1 cellular context compared by ENCODE assay signal in the genomic region with DNA sequence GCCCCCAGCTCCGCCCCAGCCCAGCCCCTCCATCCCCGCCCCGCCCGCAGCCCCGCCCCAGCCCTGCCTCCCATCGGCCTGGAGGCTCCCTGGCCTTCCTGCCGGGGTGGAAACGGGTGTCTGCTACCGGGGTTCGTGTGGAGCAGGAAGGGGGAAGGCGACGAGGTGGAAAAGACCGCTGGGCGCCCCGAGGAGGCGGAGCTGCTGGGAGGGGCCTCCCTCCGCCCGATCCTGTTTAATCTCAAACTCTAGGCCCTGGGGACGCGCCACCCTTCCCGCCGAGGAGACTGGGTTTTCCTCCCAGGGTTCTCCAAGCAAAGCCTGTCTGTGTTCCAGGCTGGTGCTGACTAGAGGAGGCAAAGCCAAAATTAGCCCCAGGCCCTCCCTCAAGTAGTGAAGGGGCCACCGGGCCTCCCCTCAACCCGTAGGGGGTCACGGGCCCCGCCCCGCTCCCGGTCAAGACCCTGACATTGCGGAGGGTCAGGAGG.
TF ChIP-seq lines count a peak whose summit lies in the region.

No MANE protein-coding gene starts in this region.

TF ChIP-seq in K562, 482 proteins besides CTCF, POLR2A, EP300 and RAD21 (continued from another document):
- no peak for TF ChIP-seq POLR3G (IDR thresholded peaks at IDR 0.05; ENCODE audit: extremely low read depth, insufficient read length, insufficient replicate concordance)
- peak; percentile 69 for TF ChIP-seq GABPA (tag; conservative IDR thresholded peaks at IDR 0.05; ENCODE audit: low read depth)
- TF ChIP-seq, protein P1, sequence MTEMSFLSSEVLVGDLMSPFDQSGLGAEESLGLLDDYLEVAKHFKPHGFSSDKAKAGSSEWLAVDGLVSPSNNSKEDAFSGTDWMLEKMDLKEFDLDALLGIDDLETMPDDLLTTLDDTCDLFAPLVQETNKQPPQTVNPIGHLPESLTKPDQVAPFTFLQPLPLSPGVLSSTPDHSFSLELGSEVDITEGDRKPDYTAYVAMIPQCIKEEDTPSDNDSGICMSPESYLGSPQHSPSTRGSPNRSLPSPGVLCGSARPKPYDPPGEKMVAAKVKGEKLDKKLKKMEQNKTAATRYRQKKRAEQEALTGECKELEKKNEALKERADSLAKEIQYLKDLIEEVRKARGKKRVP (CRISPR knock-in tag; IDR thresholded peaks at IDR 0.05), result no peak
- TF ChIP-seq RCOR1 (IDR thresholded peaks at IDR 0.05; ENCODE audit: borderline replicate concordance in 1 of 2, low read depth in 2 of 2, low read length in 2 of 2), result peak in 1 of 2 experiments; percentile 61; a peak in 1 of 4 replicates
- TF ChIP-seq HDAC1 (IDR thresholded peaks at IDR 0.05), result 0 out of 4 replicates have a peak, but pooled peaks of 1 of the 2 experiments have one; percentile 15
- TF ChIP-seq, protein P2, sequence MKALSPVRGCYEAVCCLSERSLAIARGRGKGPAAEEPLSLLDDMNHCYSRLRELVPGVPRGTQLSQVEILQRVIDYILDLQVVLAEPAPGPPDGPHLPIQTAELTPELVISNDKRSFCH (CRISPR knock-in tag; IDR thresholded peaks at IDR 0.05), result no peak
- TF ChIP-seq, protein P2 (tag; IDR thresholded peaks at IDR 0.05), result peak; percentile 82
- peak; percentile 21 for TF ChIP-seq PRDM10 (IDR thresholded peaks at IDR 0.05; ENCODE audit: partially characterized antibody)
- TF ChIP-seq POLR2AphosphoS2 (IDR thresholded peaks at IDR 0.05; ENCODE audit: low read length), result no peak
- TF ChIP-seq L3MBTL2 (IDR thresholded peaks at IDR 0.05), result peak; percentile 70
- peak; percentile 55 for TF ChIP-seq SMAD4 (CRISPR knock-in tag; conservative IDR thresholded peaks at IDR 0.05)
- no peak for TF ChIP-seq MTA1 (IDR thresholded peaks at IDR 0.05; ENCODE audit: borderline replicate concordance)
- 0 out of 2 replicates have a peak, but pooled peaks have one; percentile 20 for TF ChIP-seq ZNF77 (CRISPR knock-in tag; IDR thresholded peaks at IDR 0.05)
- TF ChIP-seq SMAD3 (CRISPR knock-in tag; conservative IDR thresholded peaks at IDR 0.05), result peak; percentile 3; the same call in 1 of the 2 replicates
- TF ChIP-seq ZBTB33 (CRISPR knock-in tag; IDR thresholded peaks at IDR 0.05), result no peak
- TF ChIP-seq SUPT5H (IDR thresholded peaks at IDR 0.05), result peak; percentile 89
- TF ChIP-seq, protein P3, sequence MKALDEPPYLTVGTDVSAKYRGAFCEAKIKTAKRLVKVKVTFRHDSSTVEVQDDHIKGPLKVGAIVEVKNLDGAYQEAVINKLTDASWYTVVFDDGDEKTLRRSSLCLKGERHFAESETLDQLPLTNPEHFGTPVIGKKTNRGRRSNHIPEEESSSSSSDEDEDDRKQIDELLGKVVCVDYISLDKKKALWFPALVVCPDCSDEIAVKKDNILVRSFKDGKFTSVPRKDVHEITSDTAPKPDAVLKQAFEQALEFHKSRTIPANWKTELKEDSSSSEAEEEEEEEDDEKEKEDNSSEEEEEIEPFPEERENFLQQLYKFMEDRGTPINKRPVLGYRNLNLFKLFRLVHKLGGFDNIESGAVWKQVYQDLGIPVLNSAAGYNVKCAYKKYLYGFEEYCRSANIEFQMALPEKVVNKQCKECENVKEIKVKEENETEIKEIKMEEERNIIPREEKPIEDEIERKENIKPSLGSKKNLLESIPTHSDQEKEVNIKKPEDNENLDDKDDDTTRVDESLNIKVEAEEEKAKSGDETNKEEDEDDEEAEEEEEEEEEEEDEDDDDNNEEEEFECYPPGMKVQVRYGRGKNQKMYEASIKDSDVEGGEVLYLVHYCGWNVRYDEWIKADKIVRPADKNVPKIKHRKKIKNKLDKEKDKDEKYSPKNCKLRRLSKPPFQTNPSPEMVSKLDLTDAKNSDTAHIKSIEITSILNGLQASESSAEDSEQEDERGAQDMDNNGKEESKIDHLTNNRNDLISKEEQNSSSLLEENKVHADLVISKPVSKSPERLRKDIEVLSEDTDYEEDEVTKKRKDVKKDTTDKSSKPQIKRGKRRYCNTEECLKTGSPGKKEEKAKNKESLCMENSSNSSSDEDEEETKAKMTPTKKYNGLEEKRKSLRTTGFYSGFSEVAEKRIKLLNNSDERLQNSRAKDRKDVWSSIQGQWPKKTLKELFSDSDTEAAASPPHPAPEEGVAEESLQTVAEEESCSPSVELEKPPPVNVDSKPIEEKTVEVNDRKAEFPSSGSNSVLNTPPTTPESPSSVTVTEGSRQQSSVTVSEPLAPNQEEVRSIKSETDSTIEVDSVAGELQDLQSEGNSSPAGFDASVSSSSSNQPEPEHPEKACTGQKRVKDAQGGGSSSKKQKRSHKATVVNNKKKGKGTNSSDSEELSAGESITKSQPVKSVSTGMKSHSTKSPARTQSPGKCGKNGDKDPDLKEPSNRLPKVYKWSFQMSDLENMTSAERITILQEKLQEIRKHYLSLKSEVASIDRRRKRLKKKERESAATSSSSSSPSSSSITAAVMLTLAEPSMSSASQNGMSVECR (CRISPR knock-in tag; IDR thresholded peaks at IDR 0.05), result peak; percentile 77
- TF ChIP-seq UBTF (IDR thresholded peaks at IDR 0.05; ENCODE audit: borderline replicate concordance in 1 of 2, low read depth in 2 of 2, low read length in 2 of 2), result peak; percentile 66 to 77; a peak in 2 of 4 replicates
- TF ChIP-seq ZNF717 (CRISPR knock-in tag; IDR thresholded peaks at IDR 0.05), result 0 out of 2 replicates have a peak, but pooled peaks have one; percentile 41
- 0 out of 2 replicates have a peak, but pooled peaks have one; percentile 36 for TF ChIP-seq HEY1 (CRISPR knock-in tag; IDR thresholded peaks at IDR 0.05; ENCODE audit: borderline replicate concordance)
- no peak for TF ChIP-seq ZNF79 (CRISPR knock-in tag; IDR thresholded peaks at IDR 0.05; ENCODE audit: low read depth)
- TF ChIP-seq VEZF1 (CRISPR knock-in tag; IDR thresholded peaks at IDR 0.05), result peak; percentile 91
- TF ChIP-seq JUND (IDR thresholded peaks at IDR 0.05; ENCODE audit: borderline replicate concordance, low read depth, low read length), result peak; percentile 35; the same call in 1 of the 2 replicates
- no peak for TF ChIP-seq JUND (tag; IDR thresholded peaks at IDR 0.05; ENCODE audit: borderline replicate concordance, low read depth, low read length)
- TF ChIP-seq SOX6 (IDR thresholded peaks at IDR 0.05), result 0 out of 2 replicates have a peak, but pooled peaks have one; percentile 17
TF ChIP-seq in K562: peak in this region for 99.
